ENCODE assay signal across 8 cellular contexts in the genomic region with DNA sequence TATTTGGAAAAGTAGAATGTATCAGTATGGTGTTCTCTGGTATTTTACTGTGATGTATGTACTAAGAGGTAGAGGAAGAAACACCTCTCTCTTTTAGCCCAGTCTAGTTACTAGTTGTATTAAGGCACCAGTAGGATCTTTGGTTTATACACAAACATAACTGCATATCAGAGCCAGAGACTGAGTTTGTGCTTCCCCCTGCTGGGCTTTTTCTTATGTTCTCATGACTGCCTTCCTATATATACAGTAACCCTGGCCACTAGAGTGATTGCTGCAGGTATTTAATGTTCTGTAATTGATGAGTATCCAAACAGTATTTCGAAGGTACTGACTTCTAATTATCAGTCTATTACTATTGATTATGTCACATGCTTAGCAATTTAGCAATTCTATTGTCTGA.
DNase-seq lines count a peak whose midpoint lies in the region; ATAC-seq and TF ChIP-seq lines count a peak whose summit lies in the region.

No MANE protein-coding gene starts in this region.

- intact Hi-C loops in naive thymus-derived CD4-positive, alpha-beta T cell (cut with micrococcal nuclease): no loop called here

- H3K4me3 ChIP-seq in kidney epithelial cell (ENCODE audit: low read depth, low read length): no peak overlapping the region
- H3K4me3 ChIP-seq in naive thymus-derived CD4-positive, alpha-beta T cell (ENCODE audit: low read length): no peak overlapping the region

- no peaks in the 10 kb centered on the region for H3K36me3 ChIP-seq in kidney epithelial cell (ENCODE audit: control insufficient read depth, insufficient read depth, low read length)
- no peaks in the 10 kb centered on the region for H3K36me3 ChIP-seq in naive thymus-derived CD4-positive, alpha-beta T cell (ENCODE audit: control insufficient read depth in 2 of 3, insufficient read depth in 3 of 3, low read length in 3 of 3)

- POLR2A ChIA-PET in RWPE1 (lab: Yijun Ruan, JAX; ENCODE audit: low non-redundant PET): no interaction called here
- POLR2A ChIA-PET in naive thymus-derived CD4-positive, alpha-beta T cell (lab: Charles Lee): no interaction called here

- no peak overlapping the region for H3K27ac ChIP-seq in RWPE1
- no peak overlapping the region for H3K27ac ChIP-seq in naive thymus-derived CD4-positive, alpha-beta T cell (ENCODE audit: low read depth, low read length)

- CTCF ChIA-PET in RWPE1 (lab: Yijun Ruan, JAX): no interaction called here
- CTCF ChIA-PET in naive thymus-derived CD4-positive, alpha-beta T cell (lab: Charles Lee): no interaction called here

- DNase-seq in DMS114 treated with DMSO at 0.1 percent for 48 hours (lab: John Stamatoyannopoulos, UW; ENCODE audit: unreplicated experiment) (peak; percentile 58), M059J (ENCODE audit: low read depth) (peak; percentile 1), RWPE1 (ENCODE audit: low spot score) (peak; percentile 5), kidney epithelial cell (ENCODE audit: low read depth) (peak; percentile 10)
- DNase-seq in activated CD4-positive, alpha-beta T cell treated with anti-CD3 and anti-CD28 coated beads, Interleukin-2, amount 50 U/mL, for 1 hour: no peak
- DNase-seq in naive thymus-derived CD4-positive, alpha-beta T cell: no peak
- DNase-seq in activated T-cell treated with anti-CD3 and anti-CD28 coated beads, Interleukin-2, amount 50 U/mL, for 1 hour: no peak

- no peaks in the 10 kb centered on the region for H3K36me3 Mint-ChIP-seq in naive thymus-derived CD4-positive, alpha-beta T cell

- no peak overlapping the region for H3K27ac Mint-ChIP-seq in naive thymus-derived CD4-positive, alpha-beta T cell

- no peaks in the 10 kb centered on the region for H3K27me3 Mint-ChIP-seq in naive thymus-derived CD4-positive, alpha-beta T cell

- no peaks in the 10 kb centered on the region for H3K9me3 ChIP-seq in naive thymus-derived CD4-positive, alpha-beta T cell (ENCODE audit: control insufficient read depth in 2 of 3, low read length in 3 of 3)

- peak; percentile 22; the same call in 1 of the 2 replicates for TF ChIP-seq CTCF in RWPE1 (conservative IDR thresholded peaks at IDR 0.05; ENCODE audit: low read depth)
- peak; percentile 53 for TF ChIP-seq CTCF in kidney epithelial cell (IDR thresholded peaks at IDR 0.05; ENCODE audit: insufficient read depth, low read length, poor library complexity, severe bottlenecking)

- no peak for ATAC-seq in GM21528 (IDR thresholded peaks at IDR 0.05; ENCODE audit: low FRiP score, unreplicated experiment)
- ATAC-seq in naive thymus-derived CD4-positive, alpha-beta T cell: no peak

- no peaks in the 10 kb centered on the region for H3K4me1 Mint-ChIP-seq in naive thymus-derived CD4-positive, alpha-beta T cell

- no peak overlapping the region for H3K4me3 Mint-ChIP-seq in naive thymus-derived CD4-positive, alpha-beta T cell

- H3K27me3 ChIP-seq in kidney epithelial cell (ENCODE audit: control insufficient read depth, insufficient read depth, low read length): no peaks in the 10 kb centered on the region
- H3K27me3 ChIP-seq in naive thymus-derived CD4-positive, alpha-beta T cell (ENCODE audit: control insufficient read depth in 2 of 2, insufficient read depth in 2 of 2, low read length in 2 of 2): no peaks in the 10 kb centered on the region

- peaks cover 0 to 4% (median 1%) of the 10 kb centered on the region in 11 donors for H3K9me3 Mint-ChIP-seq in naive thymus-derived CD4-positive, alpha-beta T cell

- H3K4me1 ChIP-seq in naive thymus-derived CD4-positive, alpha-beta T cell (ENCODE audit: control insufficient read depth in 2 of 2, insufficient read depth in 2 of 2, low read length in 2 of 2): no peaks in the 10 kb centered on the region

Comparison
In these comparisons a context has a peak if more than half of its experiments do, and no peak if none do; other contexts are left out.
1. DNase-seq: peak in DMS114 treated with DMSO at 0.1 percent for 48 hours (single experiment), M059J (single experiment), RWPE1 (single experiment) and kidney epithelial cell (single experiment); none in activated CD4-positive, alpha-beta T cell treated with anti-CD3 and anti-CD28 coated beads, Interleukin-2, amount 50 U/mL, for 1 hour (single experiment), naive thymus-derived CD4-positive, alpha-beta T cell (0 of 9) and activated T-cell treated with anti-CD3 and anti-CD28 coated beads, Interleukin-2, amount 50 U/mL, for 1 hour (single experiment).